Comparison of ENCODE assay signal across 8 cellular contexts in genomic region chr5:56816546-56817081, GRCh38. TPM values are rescaled to one million over a fixed set of nuclear protein-coding genes. Genes with fewer than 3 reads are reported as not detected.
A peak's percentile ranks its signal among the peaks of the same experiment; 100 is the strongest.
DNase-seq lines count a peak whose midpoint lies in the region; ATAC-seq and TF ChIP-seq lines count a peak whose summit lies in the region.

No MANE protein-coding gene starts in this region.

- H3K36me3 ChIP-seq in RWPE2 (ENCODE audit: low read depth): no peaks in the 10 kb centered on the region
- no peaks in the 10 kb centered on the region for H3K36me3 ChIP-seq in osteoblast (ENCODE audit: insufficient read depth, low read length)
- H3K36me3 ChIP-seq in aorta (ENCODE audit: control insufficient read depth in 1 of 2, insufficient read depth in 2 of 2, low read length in 1 of 2): no peaks in the 10 kb centered on the region

- peak overlapping the region; percentile 89 for H3K4me3 Mint-ChIP-seq in activated naive CD4-positive, alpha-beta T cell treated with anti-CD3 and anti-CD28 coated beads, Interleukin-2, amount 10 ng/mL, durations not matched to agents 7 days and 5 days

- WGBS in aorta, 2 donors: 0% methylated on average over 42 to 43 of the region's 43 CpGs

- peaks cover 25% of the 10 kb centered on the region for H3K4me1 ChIP-seq in RWPE2 (ENCODE audit: insufficient read depth, poor library complexity, severe bottlenecking)
- H3K4me1 ChIP-seq in osteoblast (ENCODE audit: insufficient read depth, low read length): peaks cover 23% of the 10 kb centered on the region
- H3K4me1 ChIP-seq in aorta (ENCODE audit: control insufficient read depth in 1 of 2, insufficient read depth in 2 of 2, low read length in 2 of 2): no peaks in the 10 kb centered on the region

- no peaks in the 10 kb centered on the region for H3K27me3 Mint-ChIP-seq in activated naive CD4-positive, alpha-beta T cell treated with anti-CD3 and anti-CD28 coated beads, Interleukin-2, amount 10 ng/mL, durations not matched to agents 7 days and 5 days

- DNase-seq in COLO829 (ENCODE audit: low spot score) (peak; percentile 48), RWPE2 (ENCODE audit: low spot score) (peak; percentile 66), glomerular visceral epithelial cell (ENCODE audit: extremely low spot score) (peak; percentile 60), osteoblast (ENCODE audit: insufficient read length, low spot score, missing footprints) (peak; percentile 95), aorta (peak; percentile 69 to 86)
- DNase-seq in activated naive CD4-positive, alpha-beta T cell treated with anti-CD3 and anti-CD28 coated beads, Interleukin-2, amount 10 ng/mL, durations not matched to agents 7 days and 5 days: peak; percentile 83

- H3K27ac ChIP-seq in RWPE2 (ENCODE audit: poor library complexity, severe bottlenecking): peak overlapping the region; percentile 63
- H3K27ac ChIP-seq in osteoblast (ENCODE audit: low read depth, low read length): peak overlapping the region; percentile 47
- peak overlapping the region in 1 of 2 donors; percentile 79 for H3K27ac ChIP-seq in aorta (ENCODE audit: low read depth in 1 of 2, low read length in 2 of 2)

- no peaks in the 10 kb centered on the region for H3K9me3 ChIP-seq in RWPE2 (ENCODE audit: severe bottlenecking)
- no peaks in the 10 kb centered on the region for H3K9me3 ChIP-seq in osteoblast (ENCODE audit: low read depth, low read length)
- no peaks in the 10 kb centered on the region for H3K9me3 ChIP-seq in aorta (ENCODE audit: control insufficient read depth, low read length)

- no peak for TF ChIP-seq CTCF in RWPE2 (IDR thresholded peaks at IDR 0.05; ENCODE audit: poor library complexity, severe bottlenecking)
- TF ChIP-seq CTCF in osteoblast (IDR thresholded peaks at IDR 0.05; ENCODE audit: extremely low read depth, low read depth, low read length): no peak

- H4K20me1 ChIP-seq in osteoblast (ENCODE audit: insufficient read depth, low read length): peaks cover 2% of the 10 kb centered on the region

- peak overlapping the region; percentile 95 for H2AFZ ChIP-seq in osteoblast (ENCODE audit: low read length)

- intact Hi-C loops in aorta (cut with DNase I): loop anchor here (2.0 to 10.0 kb wide), 3 partner anchors 20 to 392 kb away; no protein-coding TSS in a partner anchor

- H3K4me2 ChIP-seq in osteoblast (ENCODE audit: insufficient read depth, low read length): peak overlapping the region; percentile 92

- no peaks in the 10 kb centered on the region for H3K9me3 Mint-ChIP-seq in activated naive CD4-positive, alpha-beta T cell treated with anti-CD3 and anti-CD28 coated beads, Interleukin-2, amount 10 ng/mL, durations not matched to agents 7 days and 5 days

- H3K4me1 Mint-ChIP-seq in activated naive CD4-positive, alpha-beta T cell treated with anti-CD3 and anti-CD28 coated beads, Interleukin-2, amount 10 ng/mL, durations not matched to agents 7 days and 5 days: peaks cover 50% of the 10 kb centered on the region

- ATAC-seq in GM19328 (IDR thresholded peaks at IDR 0.05; ENCODE audit: unreplicated experiment) (peak; percentile 30), HG03432 (IDR thresholded peaks at IDR 0.05; ENCODE audit: unreplicated experiment) (peak; percentile 40), RWPE2 (ENCODE audit: low read depth) (peak; percentile 50), aorta (ENCODE audit: low FRiP score) (peak; percentile 65)

- H3K27me3 ChIP-seq in RWPE2 (ENCODE audit: insufficient read depth, poor library complexity, severe bottlenecking) (no peaks in the 10 kb centered on the region), osteoblast (ENCODE audit: insufficient read depth, low read length) (peaks cover 23% of the 10 kb centered on the region), aorta (ENCODE audit: control insufficient read depth in 1 of 2, insufficient read depth in 2 of 2, low read length in 1 of 2) (no peaks in the 10 kb centered on the region)

- H3K27ac Mint-ChIP-seq in activated naive CD4-positive, alpha-beta T cell treated with anti-CD3 and anti-CD28 coated beads, Interleukin-2, amount 10 ng/mL, durations not matched to agents 7 days and 5 days: peak overlapping the region; percentile 93

- peak overlapping the region; percentile 97 for H3K4me3 ChIP-seq in RWPE2 (ENCODE audit: severe bottlenecking)
- H3K4me3 ChIP-seq in osteoblast (ENCODE audit: insufficient read depth, low read length): peak overlapping the region; percentile 92
- peak overlapping the region; percentile 90 to 97 for H3K4me3 ChIP-seq in aorta (ENCODE audit: low read length in 2 of 2)

- CTCF ChIA-PET in activated naive CD4-positive, alpha-beta T cell treated with anti-CD3 and anti-CD28 coated beads, Interleukin-2, amount 10 ng/mL, durations not matched to agents 7 days and 5 days (lab: Charles Lee): no interaction called here

- peaks cover 46% of the 10 kb centered on the region for H3K79me2 ChIP-seq in osteoblast (ENCODE audit: insufficient read depth, low read length)

- H3K36me3 Mint-ChIP-seq in activated naive CD4-positive, alpha-beta T cell treated with anti-CD3 and anti-CD28 coated beads, Interleukin-2, amount 10 ng/mL, durations not matched to agents 7 days and 5 days: peaks cover 37% of the 10 kb centered on the region

RNA-seq across cellular contexts. Expression of gene MAP3K1, which starts 1.3 kb away (rescaled TPM):
- total RNA-seq in osteoblast (7.1 and 8.0 TPM in 2 replicates), aorta (10 to 100 TPM; 11.2 to 26.3 TPM)
- 1 to 10 TPM; 1.8 to 3.2 TPM for polyA plus RNA-seq in aorta
